8 cellular contexts compared by ENCODE assay signal in genomic region chr9:33076360-33077004, GRCh38. TPM values are rescaled to one million over a fixed set of nuclear protein-coding genes. Genes with fewer than 3 reads are reported as not detected.
A peak's percentile ranks its signal among the peaks of the same experiment; 100 is the strongest.
DNase-seq lines count a peak whose midpoint lies in the region; ATAC-seq and TF ChIP-seq lines count a peak whose summit lies in the region.

Gene SMU1, minus strand, starts transcription at chr9:33076674. Its CDS starts 66 bp downstream, at chr9:33076608.

- peak within 1 kb of the TSS; percentile 99 for H3K4me3 Mint-ChIP-seq in endothelial cell (ENCODE audit: unreplicated experiment)
- peak within 1 kb of the TSS; percentile 96 for H3K4me3 Mint-ChIP-seq in mesothelial cell of epicardium

- H3K9ac ChIP-seq in OCI-LY3 (ENCODE audit: low read length): peak within 1 kb of the TSS; percentile 78

- H3K36me3 Mint-ChIP-seq in endothelial cell (ENCODE audit: low read depth, unreplicated experiment): peaks cover 13% of the 10 kb centered on the region
- peaks cover 14% of the 10 kb centered on the region for H3K36me3 Mint-ChIP-seq in mesothelial cell of epicardium

- no peaks in the 10 kb centered on the region for H3K9me3 ChIP-seq in OCI-LY3 (ENCODE audit: insufficient read depth, low read length)

- ATAC-seq in GM21515 (IDR thresholded peaks at IDR 0.05; ENCODE audit: unreplicated experiment): peak; percentile 99

- peak within 1 kb of the TSS; percentile 89 for H3K4me2 ChIP-seq in OCI-LY3 (ENCODE audit: low read length)

- peaks cover 27% of the 10 kb centered on the region for H3K4me1 ChIP-seq in OCI-LY3 (ENCODE audit: low read length)

- H3K27me3 ChIP-seq in OCI-LY3 (ENCODE audit: low read depth, low read length): no peaks in the 10 kb centered on the region

- peaks cover 12% of the 10 kb centered on the region for H3K4me1 Mint-ChIP-seq in endothelial cell (ENCODE audit: unreplicated experiment)
- H3K4me1 Mint-ChIP-seq in mesothelial cell of epicardium: peaks cover 13% of the 10 kb centered on the region

- DNase-seq in D341Med (ENCODE audit: low spot score): peak; percentile 96
- DNase-seq in HuH-7 (ENCODE audit: low spot score): peak; percentile 83
- DNase-seq in activated CD8-positive, alpha-beta memory T cell treated with anti-CD3 and anti-CD28 coated beads, Interleukin-2, amount 50 U/mL, for 48 hours: peak; percentile 94
- DNase-seq in endothelial cell (ENCODE audit: low spot score): peak; percentile 91
- peak; percentile 84 to 92 for DNase-seq in mesothelial cell of epicardium (ENCODE audit: low spot score in 2 of 2, unreplicated experiment in 2 of 2)
- peak; percentile 91 to 93 for DNase-seq in stimulated activated CD8-positive, alpha-beta memory T cell treated with anti-CD3 and anti-CD28 coated beads, Interleukin-15, amount 100 ng/mL, for 48 hours (ENCODE audit: low read depth in 2 of 2)

- peaks cover 19% of the 10 kb centered on the region for H3K36me3 ChIP-seq in OCI-LY3 (replicated peaks; ENCODE audit: low read depth, low read length)

- H3K27ac ChIP-seq in OCI-LY3 (ENCODE audit: low read length): peak within 1 kb of the TSS; percentile 44

- H3K9me3 Mint-ChIP-seq in endothelial cell (ENCODE audit: unreplicated experiment) (no peaks in the 10 kb centered on the region), mesothelial cell of epicardium (no peaks in the 10 kb centered on the region)

- H3K27ac Mint-ChIP-seq in endothelial cell (ENCODE audit: unreplicated experiment) (peak within 1 kb of the TSS; percentile 98), mesothelial cell of epicardium (peak within 1 kb of the TSS; percentile 99)

- TF ChIP-seq CTCF in OCI-LY3 (IDR thresholded peaks at IDR 0.05; ENCODE audit: low read depth, low read length): no peak
- no peak for TF ChIP-seq CTCF in endothelial cell (IDR thresholded peaks at IDR 0.05; ENCODE audit: unreplicated experiment)
- TF ChIP-seq CTCF in mesothelial cell of epicardium (IDR thresholded peaks at IDR 0.05; ENCODE audit: unreplicated experiment): no peak

- H3K27me3 Mint-ChIP-seq in endothelial cell (ENCODE audit: unreplicated experiment): no peaks in the 10 kb centered on the region
- no peaks in the 10 kb centered on the region for H3K27me3 Mint-ChIP-seq in mesothelial cell of epicardium (ENCODE audit: low read depth)

- H3K4me3 ChIP-seq in OCI-LY3 (ENCODE audit: low read length): peak within 1 kb of the TSS; percentile 82

- H4K20me1 ChIP-seq in OCI-LY3 (ENCODE audit: insufficient read depth, low read length): peaks cover 9% of the 10 kb centered on the region; the same call in 1 of the 2 replicates

- peaks cover 48% of the 10 kb centered on the region for H3K79me2 ChIP-seq in OCI-LY3 (ENCODE audit: low read length)

- no peak within 1 kb of the TSS for H2AFZ ChIP-seq in OCI-LY3 (ENCODE audit: low read depth, low read length)

RNA-seq across cellular contexts. Expression of gene SMU1, which starts in this region (rescaled TPM):
- total RNA-seq in endothelial cell (ENCODE audit: unreplicated experiment) (23.7 TPM), mesothelial cell of epicardium (24.3 to 24.5 TPM (median 24.4 TPM) in 3 replicates)

Comparison
In these comparisons a context has a peak if more than half of its experiments do, and no peak if none do; other contexts are left out.
1. Peak in every context shown above with its lines: DNase-seq, ATAC-seq, H3K4me3 ChIP-seq and H3K27ac ChIP-seq.